In the genomic region with DNA sequence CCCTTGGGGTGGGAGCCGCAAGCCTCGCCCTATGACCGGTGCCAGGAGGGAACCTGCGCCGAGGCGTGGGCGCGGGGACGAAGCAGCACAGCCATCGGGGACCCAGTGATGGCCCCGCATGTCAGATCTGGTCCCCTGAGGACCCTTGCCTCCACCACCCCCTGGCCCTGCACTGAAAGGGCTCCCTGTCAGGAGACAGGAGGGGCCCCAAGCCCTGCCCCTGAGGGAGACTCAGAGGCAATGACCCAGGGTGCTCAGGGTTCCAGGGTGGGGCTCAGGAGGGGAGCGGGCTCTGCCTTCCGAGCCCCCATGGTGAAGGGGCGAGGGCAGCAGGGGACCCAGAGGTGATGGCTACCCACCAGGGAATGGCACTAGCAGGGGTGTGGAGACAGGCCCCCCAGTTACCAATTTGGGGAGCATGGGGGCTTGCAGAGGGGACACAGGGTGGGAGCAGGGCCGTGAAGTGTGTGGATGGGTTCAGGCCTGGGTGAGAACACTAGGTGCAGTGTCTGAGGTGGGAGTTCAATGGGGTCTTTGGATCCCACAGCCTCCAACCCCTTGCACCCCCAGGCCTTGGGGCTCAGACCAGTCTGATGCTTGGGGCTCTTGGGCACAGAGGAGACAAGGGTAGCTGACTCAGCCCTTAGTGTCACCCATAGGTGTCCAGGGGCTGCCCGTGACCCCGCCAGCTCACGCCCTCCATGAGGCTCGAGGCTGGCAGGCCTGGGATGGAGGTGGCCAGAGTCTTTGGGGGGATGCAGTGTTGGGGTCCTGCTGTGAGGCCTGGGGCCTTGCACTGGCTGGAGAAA, we compare ENCODE assay signal across 1 cellular context.
TF ChIP-seq lines count a peak whose summit lies in the region.

No MANE protein-coding gene starts in this region.

TF ChIP-seq in H1, 55 proteins besides CTCF, POLR2A, EP300 and RAD21:
- TF ChIP-seq MAFK (IDR thresholded peaks at IDR 0.05; ENCODE audit: low read depth, low read length) (no peak), EGR1 (IDR thresholded peaks at IDR 0.05; ENCODE audit: borderline replicate concordance, low read depth, low read length) (no peak), NRF1 (IDR thresholded peaks at IDR 0.05; ENCODE audit: low read depth, low read length) (no peak), ASH2L (IDR thresholded peaks at IDR 0.05; ENCODE audit: low read length) (peak; percentile 2), SP1 (IDR thresholded peaks at IDR 0.05; ENCODE audit: low read depth, low read length) (no peak), PHF8 (conservative IDR thresholded peaks at IDR 0.05; ENCODE audit: low read depth, low read length) (no peak), HDAC2 (IDR thresholded peaks at IDR 0.05; ENCODE audit: borderline replicate concordance in 1 of 2, low read depth in 2 of 2, low read length in 2 of 2) (no peak), KDM5A (IDR thresholded peaks at IDR 0.05; ENCODE audit: low read length) (no peak), SP4 (IDR thresholded peaks at IDR 0.05; ENCODE audit: low read length) (no peak), CBX8 (IDR thresholded peaks at IDR 0.05; ENCODE audit: borderline replicate concordance, low read depth, low read length) (no peak), EZH2 (IDR thresholded peaks at IDR 0.05; ENCODE audit: low read depth, low read length, severe bottlenecking) (no peak), SIX5 (IDR thresholded peaks at IDR 0.05; ENCODE audit: low read depth, low read length) (no peak), FOSL1 (IDR thresholded peaks at IDR 0.05; ENCODE audit: insufficient read depth, low read depth, low read length) (no peak), KDM4A (IDR thresholded peaks at IDR 0.05; ENCODE audit: low read depth, low read length, severe bottlenecking) (peak; percentile 8)
